19 cellular contexts compared by ENCODE assay signal in the genomic region with DNA sequence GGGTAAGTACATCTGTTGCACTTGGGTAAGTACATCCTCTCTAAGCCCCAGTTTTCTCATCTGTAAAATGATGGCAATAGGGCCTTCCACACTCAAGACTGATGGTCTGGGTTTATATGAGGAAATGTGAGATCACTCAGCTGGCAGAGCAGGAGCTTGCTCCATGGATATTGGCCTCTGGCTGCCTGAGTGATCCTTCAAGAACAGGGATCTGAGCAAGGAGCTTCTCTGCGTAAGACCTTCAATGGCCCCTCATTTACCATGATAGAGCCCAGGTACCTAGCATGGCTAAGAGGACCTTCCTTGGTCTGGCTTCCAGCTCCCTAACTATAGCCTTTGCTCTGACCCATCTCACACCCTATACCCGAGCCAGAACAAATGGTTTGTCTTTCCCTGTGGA. TPM values are rescaled to one million over a fixed set of nuclear protein-coding genes. Genes with fewer than 3 reads are reported as not detected.
DNase-seq lines count a peak whose midpoint lies in the region; ATAC-seq, FAIRE-seq and TF ChIP-seq lines count a peak whose summit lies in the region.
"Had no signal": no experiment of that assay in that cellular context is flagged by ENCODE, and none has a peak within 500 bp of the region (broad histone marks: within the 10 kb centered on the region; RNA-seq: fewer than 3 reads in every experiment).

No MANE protein-coding gene starts in this region.

- H3K4me3 Mint-ChIP-seq in T-helper 17 cell: no peak overlapping the region
- H3K4me3 Mint-ChIP-seq: CD8-positive, alpha-beta memory T cell had no signal

- TF ChIP-seq EP300 in SK-N-SH (IDR thresholded peaks at IDR 0.05; ENCODE audit: borderline replicate concordance in 1 of 2, low read depth in 1 of 2, low read length in 1 of 2): no peak
- TF ChIP-seq EP300 in suprapubic skin (IDR thresholded peaks at IDR 0.05): no peak

- no peak overlapping the region for H2AFZ ChIP-seq in SK-N-SH (ENCODE audit: low read depth)

- H3K4me3 ChIP-seq in SK-N-SH (ENCODE audit: low read depth in 2 of 2, low read length in 1 of 2): no peak overlapping the region
- no peak overlapping the region for H3K4me3 ChIP-seq in right atrium auricular region
- H3K4me3 ChIP-seq in skeletal muscle tissue (ENCODE audit: low read length in 3 of 3): no peak overlapping the region
- H3K4me3 ChIP-seq in suprapubic skin: no peak overlapping the region
- H3K4me3 ChIP-seq: BLaER1 had no signal

- no peak overlapping the region for H3K27ac ChIP-seq in SK-N-SH (ENCODE audit: low read depth in 2 of 2, low read length in 1 of 2)
- peak overlapping the region; percentile 6 to 55 for H3K27ac ChIP-seq in right atrium auricular region
- peak overlapping the region; percentile 7 for H3K27ac ChIP-seq in skeletal muscle tissue (ENCODE audit: low read depth, low read length)
- no peak overlapping the region for H3K27ac ChIP-seq in suprapubic skin
- H3K27ac ChIP-seq: BLaER1, KMS-11 had no signal

- H3K4me1 Mint-ChIP-seq in T-helper 17 cell: peaks cover 2% of the 10 kb centered on the region
- H3K4me1 Mint-ChIP-seq: CD8-positive, alpha-beta memory T cell had no signal

- H3K9ac ChIP-seq in SK-N-SH: no peak overlapping the region
- no peak overlapping the region for H3K9ac ChIP-seq in skeletal muscle tissue (ENCODE audit: low read depth in 1 of 3, low read length in 3 of 3)
- H3K9ac ChIP-seq: BLaER1, KMS-11 had no signal

- CTCF ChIA-PET in SK-N-SH (lab: Yijun Ruan, JAX): interaction anchor here (0.7 to 1.5 kb wide), 3 partner anchors 10 to 54 kb away, joined by 3 to 4 read pairs (median 3); no protein-coding TSS in a partner anchor

- TF ChIP-seq POLR2A in suprapubic skin (IDR thresholded peaks at IDR 0.05): no peak

- no peaks in the 10 kb centered on the region for H3K27me3 ChIP-seq in SK-N-SH (ENCODE audit: insufficient read depth)
- H3K27me3 ChIP-seq in right atrium auricular region: no peaks in the 10 kb centered on the region
- H3K27me3 ChIP-seq in skeletal muscle tissue (ENCODE audit: control insufficient read depth in 3 of 3, insufficient read depth in 3 of 3, low read length in 3 of 3): no peaks in the 10 kb centered on the region
- H3K27me3 ChIP-seq in suprapubic skin: no peaks in the 10 kb centered on the region
- H3K27me3 ChIP-seq: BLaER1 had no signal

- peaks cover 32% of the 10 kb centered on the region for H3K27me3 Mint-ChIP-seq in T-helper 17 cell

- ATAC-seq in SK-N-SH treated with all-trans-retinoic acid at 6 μM for 48 hours (no peak), T-helper 17 cell (no peak)

- no peak overlapping the region for H3K4me2 ChIP-seq in SK-N-SH
- H3K4me2 ChIP-seq: BLaER1, KMS-11 had no signal

- H3K27ac Mint-ChIP-seq in T-helper 17 cell: peak overlapping the region; percentile 39

- 96% methylated on average over 2 of the region's 2 CpGs for WGBS in SK-N-SH (ENCODE audit: low lambda C conversion rate)
- 96% methylated on average over 2 of the region's 2 CpGs for WGBS in suprapubic skin

- H3K36me3 ChIP-seq in SK-N-SH (replicated peaks in 1 of 2; ENCODE audit: control insufficient read depth in 1 of 2, insufficient read depth in 2 of 2, low read length in 1 of 2) (no peaks in the 10 kb centered on the region), right atrium auricular region (peaks cover 5% of the 10 kb centered on the region), skeletal muscle tissue (ENCODE audit: control insufficient read depth in 3 of 3, insufficient read depth in 3 of 3, low read length in 3 of 3) (peaks cover 0 to 5% (median 0%) of the 10 kb centered on the region in 3 donors), suprapubic skin (no peaks in the 10 kb centered on the region)
- H3K36me3 ChIP-seq: BLaER1 had no signal

- no peaks in the 10 kb centered on the region for H3F3A ChIP-seq in SK-N-SH (replicated peaks; ENCODE audit: insufficient read depth)

- FAIRE-seq in RCC 7860 (lab: Jason Lieb, UNC): no peak

- POLR2A ChIA-PET in SK-N-SH (lab: Yijun Ruan, JAX): no interaction called here

- DNase-seq in SK-N-SH (peak; percentile 4), T-helper 17 cell (no peak), right atrium auricular region (ENCODE audit: low spot score) (peak; percentile 59), suprapubic skin (ENCODE audit: low spot score in 2 of 2) (no peak), RCC 7860 (ENCODE audit: low spot score) (no peak), activated T-cell treated with anti-CD3 and anti-CD28 coated beads for 4 hours (no peak)
- DNase-seq: CD8-positive, alpha-beta memory T cell; EL; NCI-H1092 treated with DMSO at 0.1 percent for 48 hours; NCI-H1694; NCI-H2107; NCI-H345; NCI-H69 had no signal

- no peaks in the 10 kb centered on the region for H3K9me3 ChIP-seq in SK-N-SH
- no peaks in the 10 kb centered on the region for H3K9me3 ChIP-seq in T-helper 17 cell (ENCODE audit: control insufficient read depth, low read length, poor library complexity, severe bottlenecking)
- H3K9me3 ChIP-seq in right atrium auricular region: no peaks in the 10 kb centered on the region
- no peaks in the 10 kb centered on the region for H3K9me3 ChIP-seq in skeletal muscle tissue (ENCODE audit: control insufficient read depth in 3 of 3, low read length in 3 of 3)
- no peaks in the 10 kb centered on the region for H3K9me3 ChIP-seq in suprapubic skin
- H3K9me3 ChIP-seq: BLaER1 had no signal

- H3K79me2 ChIP-seq in SK-N-SH (ENCODE audit: insufficient read depth): no peaks in the 10 kb centered on the region

- H3K36me3 Mint-ChIP-seq in T-helper 17 cell (ENCODE audit: low read depth): peaks cover 4% of the 10 kb centered on the region
- H3K36me3 Mint-ChIP-seq: CD8-positive, alpha-beta memory T cell had no signal

- H3K4me1 ChIP-seq in SK-N-SH (ENCODE audit: control insufficient read depth in 1 of 2, insufficient read depth in 2 of 2, low read depth in 1 of 2, low read length in 1 of 2) (peaks cover 0 to 3% of the 10 kb centered on the region in 2 experiments; a peak in 1 of 4 replicates), right atrium auricular region (peaks cover 0 to 69% of the 10 kb centered on the region in 2 donors), skeletal muscle tissue (ENCODE audit: control insufficient read depth in 3 of 3, insufficient read depth in 3 of 3, low read length in 3 of 3) (peaks cover 57 to 59% (median 59%) of the 10 kb centered on the region in 3 donors), suprapubic skin (peaks cover 49% of the 10 kb centered on the region)

- no peak for TF ChIP-seq RAD21 in SK-N-SH (IDR thresholded peaks at IDR 0.05; ENCODE audit: low read length)

- TF ChIP-seq CTCF in SK-N-SH (IDR thresholded peaks at IDR 0.05): no peak
- TF ChIP-seq CTCF in right atrium auricular region (IDR thresholded peaks at IDR 0.05): no peak
- no peak for TF ChIP-seq CTCF in suprapubic skin (IDR thresholded peaks at IDR 0.05)

- H3K9me2 ChIP-seq in SK-N-SH: no peaks in the 10 kb centered on the region

- no peaks in the 10 kb centered on the region for H4K20me1 ChIP-seq in SK-N-SH (ENCODE audit: insufficient read depth)
- H4K20me1 ChIP-seq: BLaER1 had no signal

TF ChIP-seq in SK-N-SH, 30 proteins besides CTCF, POLR2A, EP300 and RAD21 (continues in another document):
- TF ChIP-seq, protein P1, sequence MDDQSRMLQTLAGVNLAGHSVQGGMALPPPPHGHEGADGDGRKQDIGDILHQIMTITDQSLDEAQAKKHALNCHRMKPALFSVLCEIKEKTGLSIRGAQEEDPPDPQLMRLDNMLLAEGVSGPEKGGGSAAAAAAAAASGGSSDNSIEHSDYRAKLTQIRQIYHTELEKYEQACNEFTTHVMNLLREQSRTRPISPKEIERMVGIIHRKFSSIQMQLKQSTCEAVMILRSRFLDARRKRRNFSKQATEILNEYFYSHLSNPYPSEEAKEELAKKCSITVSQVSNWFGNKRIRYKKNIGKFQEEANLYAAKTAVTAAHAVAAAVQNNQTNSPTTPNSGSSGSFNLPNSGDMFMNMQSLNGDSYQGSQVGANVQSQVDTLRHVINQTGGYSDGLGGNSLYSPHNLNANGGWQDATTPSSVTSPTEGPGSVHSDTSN (IDR thresholded peaks at IDR 0.05): no peak

TF ChIP-seq in SK-N-SH treated with all-trans-retinoic acid at 6 μM for 48 hours, 23 proteins besides CTCF, POLR2A, EP300 and RAD21:
- no peak for TF ChIP-seq ZNF70 (CRISPR knock-in tag; IDR thresholded peaks at IDR 0.05)
- TF ChIP-seq SNAI2 (CRISPR knock-in tag; IDR thresholded peaks at IDR 0.05): no peak
- TF ChIP-seq ZNF565 (CRISPR knock-in tag; conservative IDR thresholded peaks at IDR 0.05; ENCODE audit: low read depth): no peak
- no peak for TF ChIP-seq RARB (CRISPR knock-in tag; IDR thresholded peaks at IDR 0.05)
- no peak for TF ChIP-seq OSR1 (CRISPR knock-in tag; IDR thresholded peaks at IDR 0.05)

RNA-seq across cellular contexts. Expression of a gene that starts 5.5 kb away (rescaled TPM):
- 0.31 and 0.95 TPM in 2 replicates for polyA plus RNA-seq in SK-N-SH (2012; rRNA removed)
- 0.13 and 0.45 TPM in 2 replicates for polyA plus RNA-seq in SK-N-SH (2012; cell fraction: cytosol; rRNA removed)
- polyA plus RNA-seq in SK-N-SH (2012; cell fraction: nucleus; rRNA removed): 1.9 and 2.2 TPM in 2 replicates
- total RNA-seq in T-helper 17 cell (not detected), right atrium auricular region (10 to 100 TPM; 16.2 to 21.6 TPM), skeletal muscle tissue (14.1 TPM), suprapubic skin (10 to 100 TPM in 2 of 4 donors, 1 to 10 TPM in 2; 2.5 to 18.7 (median 9.6) TPM)
- total RNA-seq: CD8-positive, alpha-beta memory T cell had no signal
- polyA plus RNA-seq: CD8-positive, alpha-beta memory T cell had no signal

RNA-seq across cellular contexts. Expression of a gene that starts 26.9 kb away (rescaled TPM):
- polyA plus RNA-seq in SK-N-SH (2012; rRNA removed): 59.8 and 61.2 TPM in 2 replicates
- 14.5 and 21.9 TPM in 2 replicates for polyA plus RNA-seq in SK-N-SH (2012; cell fraction: cytosol; rRNA removed)
- 309 and 336 TPM in 2 replicates for polyA plus RNA-seq in SK-N-SH (2012; cell fraction: nucleus; rRNA removed)
- total RNA-seq in T-helper 17 cell (10 to 100 TPM; 17.5 to 18.0 TPM), right atrium auricular region (10 to 100 TPM in 1 of 2 donors, 1 to 10 TPM in 1; 6.4 to 10.1 TPM), skeletal muscle tissue (12.0 TPM), suprapubic skin (1 to 10 TPM; 1.9 to 6.8 (median 3.6) TPM)

RNA-seq across cellular contexts. Expression of a gene that starts 26.9 kb away (rescaled TPM):
- polyA plus RNA-seq in SK-N-SH (2012; rRNA removed): not detected in 2 replicates
- polyA plus RNA-seq in SK-N-SH (2012; cell fraction: cytosol; rRNA removed): not detected in 2 replicates
- not detected in 2 replicates for polyA plus RNA-seq in SK-N-SH (2012; cell fraction: nucleus; rRNA removed)
- total RNA-seq in T-helper 17 cell (not detected), right atrium auricular region (not detected), skeletal muscle tissue (not detected), suprapubic skin (not detected)
- total RNA-seq: CD8-positive, alpha-beta memory T cell; H4; MCF 10A had no signal
- polyA plus RNA-seq: CD8-positive, alpha-beta memory T cell had no signal

RNA-seq across cellular contexts. Expression of a gene that starts 43.7 kb away (rescaled TPM):
- not detected in 2 replicates for polyA plus RNA-seq in SK-N-SH (2012; rRNA removed)
- not detected in 2 replicates for polyA plus RNA-seq in SK-N-SH (2012; cell fraction: cytosol; rRNA removed)
- 0.01 and 0.07 TPM in 2 replicates for polyA plus RNA-seq in SK-N-SH (2012; cell fraction: nucleus; rRNA removed)
- total RNA-seq in T-helper 17 cell: not detected
- under 1 TPM in 1 of 2 donors, not detected in 1; 0.83 TPM for total RNA-seq in right atrium auricular region
- total RNA-seq in skeletal muscle tissue: 1.6 TPM
- total RNA-seq in suprapubic skin: 1 to 10 TPM in 1 of 4 donors, under 1 TPM in 2, not detected in 1; 0.72 to 1.4 (median 0.89) TPM
- total RNA-seq: CD8-positive, alpha-beta memory T cell; H4; MCF 10A had no signal
- polyA plus RNA-seq: CD8-positive, alpha-beta memory T cell had no signal

Comparison
In these comparisons a context has a peak if more than half of its experiments do, and no peak if none do; other contexts are left out.
1. DNase-seq: peak in SK-N-SH (single experiment) and right atrium auricular region (single experiment); none in T-helper 17 cell (0 of 3), suprapubic skin (0 of 2), RCC 7860 (single experiment) and activated T-cell treated with anti-CD3 and anti-CD28 coated beads for 4 hours (single experiment).
2. H3K27ac ChIP-seq: peak in right atrium auricular region (2 of 2) and skeletal muscle tissue (single experiment); none in SK-N-SH (0 of 2) and suprapubic skin (single experiment).